Comparison of ENCODE assay signal across 9 cellular contexts in the genomic region with DNA sequence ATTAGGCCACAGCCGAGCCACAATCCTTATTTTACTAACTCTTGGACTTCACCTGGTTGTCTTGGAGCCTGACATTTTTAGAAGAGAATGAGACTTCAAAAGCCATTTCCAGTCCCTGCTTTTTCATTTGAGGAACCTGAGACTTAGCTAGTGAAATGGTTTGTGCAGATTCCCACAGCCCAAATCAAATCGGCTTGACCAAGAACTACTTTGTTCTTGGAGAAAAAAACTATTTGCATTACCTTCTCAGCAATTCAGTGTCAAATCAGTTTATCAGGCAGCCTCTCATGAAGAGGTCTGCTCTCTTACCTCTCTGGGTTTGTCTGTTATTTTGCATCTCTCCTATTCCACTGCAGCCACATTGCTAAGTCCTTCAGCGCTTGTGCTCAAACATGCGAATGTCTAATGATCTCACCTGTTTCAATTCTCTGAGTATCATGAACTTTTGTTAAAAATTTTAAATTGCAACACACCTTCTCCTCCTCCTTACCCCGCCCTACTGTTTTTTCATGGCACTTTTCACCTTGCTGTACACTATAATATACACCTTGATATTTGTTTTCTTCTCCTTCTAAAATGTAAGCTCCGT. TPM values are rescaled to one million over a fixed set of nuclear protein-coding genes. Genes with fewer than 3 reads are reported as not detected.
DNase-seq lines count a peak whose midpoint lies in the region; ATAC-seq and TF ChIP-seq lines count a peak whose summit lies in the region.
"Had no signal": no experiment of that assay in that cellular context is flagged by ENCODE, and none has a peak within 500 bp of the region (broad histone marks: within the 10 kb centered on the region; RNA-seq: fewer than 3 reads in every experiment).

No MANE protein-coding gene starts in this region.

- peaks cover 4% of the 10 kb centered on the region; the same call in 1 of the 2 replicates for H3K36me3 ChIP-seq in WERI-Rb-1
- no peaks in the 10 kb centered on the region for H3K36me3 ChIP-seq in suprapubic skin

- POLR2A ChIA-PET in AG04450 (lab: Yijun Ruan, JAX): no interaction called here

- TF ChIP-seq EP300 in suprapubic skin (IDR thresholded peaks at IDR 0.05): no peak

- DNase-seq in AG04450 (ENCODE audit: low read depth, low spot score): no peak
- no peak for DNase-seq in WERI-Rb-1
- no peak for DNase-seq in suprapubic skin (ENCODE audit: low spot score in 2 of 2)
- no peak for DNase-seq in stimulated activated CD4-positive, alpha-beta T cell treated with anti-CD3 and anti-CD28 coated beads, Interleukin-4, amount 100 ng/mL, for 4 hours
- DNase-seq in NCI-H526 treated with DMSO at 0.1 percent for 48 hours (lab: John Stamatoyannopoulos, UW): no peak
- no peak for DNase-seq in NOMO-1 (lab: John Stamatoyannopoulos, UW; ENCODE audit: unreplicated experiment in 2 of 2)

- TF ChIP-seq CTCF in AG04450 (IDR thresholded peaks at IDR 0.05; ENCODE audit: low read depth, low read length): no peak
- no peak for TF ChIP-seq CTCF in WERI-Rb-1 (IDR thresholded peaks at IDR 0.05; ENCODE audit: low read depth, low read length)
- TF ChIP-seq CTCF in suprapubic skin (IDR thresholded peaks at IDR 0.05): no peak

- H3K27me3 ChIP-seq in AG04450 (ENCODE audit: control insufficient read depth, insufficient read depth, low read length): no peaks in the 10 kb centered on the region
- no peaks in the 10 kb centered on the region for H3K27me3 ChIP-seq in WERI-Rb-1 (ENCODE audit: insufficient read depth, low read depth, severe bottlenecking)
- H3K27me3 ChIP-seq in suprapubic skin: no peaks in the 10 kb centered on the region

- H3K4me1 ChIP-seq in suprapubic skin: peaks cover 83% of the 10 kb centered on the region

- H3K27ac ChIP-seq in AG04450 (ENCODE audit: low read depth, low read length) (peak overlapping the region; percentile 31), WERI-Rb-1 (peak overlapping the region; percentile 90), suprapubic skin (peak overlapping the region; percentile 99)

- no peaks in the 10 kb centered on the region; the same call in 1 of the 2 replicates for H3K9me3 ChIP-seq in AG04450 (ENCODE audit: control insufficient read depth, insufficient read depth, low read length)
- no peaks in the 10 kb centered on the region for H3K9me3 ChIP-seq in WERI-Rb-1 (ENCODE audit: severe bottlenecking)
- no peaks in the 10 kb centered on the region for H3K9me3 ChIP-seq in suprapubic skin

- H3K4me3 ChIP-seq in AG04450 (ENCODE audit: low read depth, low read length) (peak overlapping the region; percentile 96), WERI-Rb-1 (ENCODE audit: low read depth, low read length) (peak overlapping the region; percentile 97), iPS-11a (ENCODE audit: low read depth, low read length) (peak overlapping the region; percentile 95), suprapubic skin (peak overlapping the region; percentile 84)

- TF ChIP-seq POLR2A in suprapubic skin (IDR thresholded peaks at IDR 0.05): no peak

- peak; percentile 2 for ATAC-seq in GM21576 (IDR thresholded peaks at IDR 0.05; ENCODE audit: unreplicated experiment)

- CTCF ChIA-PET in AG04450 (lab: Charles Lee): interaction anchor here (0.6 to 1.1 kb wide), 2 partner anchors 14 to 95 kb away, joined by 3 to 6 read pairs; no protein-coding TSS in a partner anchor

- WGBS in suprapubic skin: 31% methylated on average over 6 of the region's 6 CpGs

RNA-seq across cellular contexts. Expression of gene IFNGR1, which starts 0.6 kb away (rescaled TPM):
- polyA plus RNA-seq in AG04450 (2011; rRNA removed): 28.4 and 36.3 TPM in 2 replicates
- polyA minus RNA-seq in AG04450 (2011; rRNA and poly(A)+ RNA removed): 19.5 and 22.7 TPM in 2 replicates
- total RNA-seq in suprapubic skin: 10 to 100 TPM; 77.8 to 91.5 (median 84.3) TPM

RNA-seq across cellular contexts. Expression of gene IL22RA2, which starts 46.3 kb away (rescaled TPM):
- polyA plus RNA-seq in AG04450 (2011; rRNA removed): not detected in 2 replicates
- polyA minus RNA-seq in AG04450 (2011; rRNA and poly(A)+ RNA removed): not detected in 2 replicates
- under 1 TPM in 2 of 4 donors, not detected in 2; 0.26 to 0.56 TPM for total RNA-seq in suprapubic skin
- total RNA-seq: renal cortical epithelial cell had no signal

Comparison
In these comparisons a context has a peak if more than half of its experiments do, and no peak if none do; other contexts are left out.
1. H3K27ac ChIP-seq: peak in every context shown above with its lines; median percentile 99 in suprapubic skin; 90 in WERI-Rb-1; 31 in AG04450.